8 cellular contexts compared by ENCODE assay signal in genomic region chr1:100949515-100950158, GRCh38. TPM values are rescaled to one million over a fixed set of nuclear protein-coding genes. Genes with fewer than 3 reads are reported as not detected.
A peak's percentile ranks its signal among the peaks of the same experiment; 100 is the strongest.
DNase-seq lines count a peak whose midpoint lies in the region; ATAC-seq and TF ChIP-seq lines count a peak whose summit lies in the region.
"Not testable (repeated sequence)": the region's sequence is repeated elsewhere in the genome, so short reads cannot be mapped to it uniquely, and the experiment has no call there.

No MANE protein-coding gene starts in this region.

- H3K4me1 Mint-ChIP-seq in activated CD4-positive, alpha-beta T cell treated with anti-CD3 and anti-CD28 coated beads, Interleukin-2, amount 10 ng/mL, durations not matched to agents 7 days and 5 days, result peaks cover 72% of the 10 kb centered on the region

- H3K4me3 Mint-ChIP-seq in activated CD4-positive, alpha-beta T cell treated with anti-CD3 and anti-CD28 coated beads, Interleukin-2, amount 10 ng/mL, durations not matched to agents 7 days and 5 days, result peak overlapping the region; percentile 52

- peak; percentile 98 for ATAC-seq in GM21515 (IDR thresholded peaks at IDR 0.05; ENCODE audit: unreplicated experiment)
- peak; percentile 85 for ATAC-seq in HG03378 (IDR thresholded peaks at IDR 0.05; ENCODE audit: unreplicated experiment)

- TF ChIP-seq CTCF in brain microvascular endothelial cell (IDR thresholded peaks at IDR 0.05; ENCODE audit: low read depth, low read length, missing control alignments), result not testable (repeated sequence)

- POLR2A ChIA-PET in activated CD4-positive, alpha-beta T cell treated with anti-CD3 and anti-CD28 coated beads, Interleukin-2, amount 10 ng/mL, durations not matched to agents 7 days and 5 days (lab: Charles Lee), result not testable (repeated sequence)

- peak overlapping the region; percentile 93 for H3K27ac Mint-ChIP-seq in activated CD4-positive, alpha-beta T cell treated with anti-CD3 and anti-CD28 coated beads, Interleukin-2, amount 10 ng/mL, durations not matched to agents 7 days and 5 days

- not testable (repeated sequence) for H3K36me3 ChIP-seq in brain microvascular endothelial cell (replicated peaks)

- not testable (repeated sequence) for H3K27ac ChIP-seq in brain microvascular endothelial cell

- peaks cover 70% of the 10 kb centered on the region for H3K9me3 Mint-ChIP-seq in activated CD4-positive, alpha-beta T cell treated with anti-CD3 and anti-CD28 coated beads, Interleukin-2, amount 10 ng/mL, durations not matched to agents 7 days and 5 days

- not testable (repeated sequence) for H3K27me3 ChIP-seq in brain microvascular endothelial cell (replicated peaks)

- in situ Hi-C loops in brain microvascular endothelial cell (cut with HindIII; ENCODE audit: low pct_ligation_motif_present, low sequenced_read_pairs), result not testable (repeated sequence)

- peak; percentile 7 for DNase-seq in EH (ENCODE audit: low read depth)
- peak; percentile 89 for DNase-seq in NCI-H510A treated with DMSO at 0.1 percent for 48 hours (lab: John Stamatoyannopoulos, UW)
- DNase-seq in activated CD4-positive, alpha-beta T cell treated with anti-CD3 and anti-CD28 coated beads, Interleukin-2, amount 10 ng/mL, durations not matched to agents 7 days and 5 days, result peak; percentile 92
- DNase-seq in brain microvascular endothelial cell, result peak; percentile 16
- peak; percentile 56 for DNase-seq in kidney tubule cell (ENCODE audit: low spot score)
- peak; percentile 17 to 44 for DNase-seq in stimulated activated CD4-positive, alpha-beta T cell treated with anti-CD3 and anti-CD28 coated beads, Interleukin-4, amount 100 ng/mL, for 4 hours

- CTCF ChIA-PET in activated CD4-positive, alpha-beta T cell treated with anti-CD3 and anti-CD28 coated beads, Interleukin-2, amount 10 ng/mL, durations not matched to agents 7 days and 5 days (lab: Charles Lee), result interaction anchor here (0.5 to 1.7 kb wide), 7 partner anchors 10 to 339 kb away, joined by 3 to 9 read pairs (median 4); no protein-coding TSS in a partner anchor

- H3K36me3 Mint-ChIP-seq in activated CD4-positive, alpha-beta T cell treated with anti-CD3 and anti-CD28 coated beads, Interleukin-2, amount 10 ng/mL, durations not matched to agents 7 days and 5 days (ENCODE audit: low read depth), result peaks cover 97% of the 10 kb centered on the region

- not testable (repeated sequence) for H3K4me3 ChIP-seq in brain microvascular endothelial cell (ENCODE audit: low read depth, low read length)

- not testable (repeated sequence) for H3K27me3 Mint-ChIP-seq in activated CD4-positive, alpha-beta T cell treated with anti-CD3 and anti-CD28 coated beads, Interleukin-2, amount 10 ng/mL, durations not matched to agents 7 days and 5 days

RNA-seq across cellular contexts. Expression of gene SLC30A7, which starts 53.7 kb away (rescaled TPM):
- 10 to 100 TPM; 32.8 to 33.9 TPM for total RNA-seq in activated CD4-positive, alpha-beta T cell treated with anti-CD3 and anti-CD28 coated beads, Interleukin-2, amount 10 ng/mL, durations not matched to agents 7 days and 5 days

RNA-seq across cellular contexts. Expression of gene EXTL2, which starts 55.0 kb away (rescaled TPM):
- total RNA-seq in activated CD4-positive, alpha-beta T cell treated with anti-CD3 and anti-CD28 coated beads, Interleukin-2, amount 10 ng/mL, durations not matched to agents 7 days and 5 days, result 1 to 10 TPM; 2.4 to 3.5 TPM

Comparison
In these comparisons a context has a peak if more than half of its experiments do, and no peak if none do; other contexts are left out.
1. DNase-seq: peak in every context shown above with its lines; median percentile 92 in activated CD4-positive, alpha-beta T cell treated with anti-CD3 and anti-CD28 coated beads, Interleukin-2, amount 10 ng/mL, durations not matched to agents 7 days and 5 days; 89 in NCI-H510A treated with DMSO at 0.1 percent for 48 hours; 56 in kidney tubule cell; 30 in stimulated activated CD4-positive, alpha-beta T cell treated with anti-CD3 and anti-CD28 coated beads, Interleukin-4, amount 100 ng/mL, for 4 hours; 16 in brain microvascular endothelial cell; 7 in EH.